Comparison of ENCODE assay signal across 8 cellular contexts in the genomic region with DNA sequence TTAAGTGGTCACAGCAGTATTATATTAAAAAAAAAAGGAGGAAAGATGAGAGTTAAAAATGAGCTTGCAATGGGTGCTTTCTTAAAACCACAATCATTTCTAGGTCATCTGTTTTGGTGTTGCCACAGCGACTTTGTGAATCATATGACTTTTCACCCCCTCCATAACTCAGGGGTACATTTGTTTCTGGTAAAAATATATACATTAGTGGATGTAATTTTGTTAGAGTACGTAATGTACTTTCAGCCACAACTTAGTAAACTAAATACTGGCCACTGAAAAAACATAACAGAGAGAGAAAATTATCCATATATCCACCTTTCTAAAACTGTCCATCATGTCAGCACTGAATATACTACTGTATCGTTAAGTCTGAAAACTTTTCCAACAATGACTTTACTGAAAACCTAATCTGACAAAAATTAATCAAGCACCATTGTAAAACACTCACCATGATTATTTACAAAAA. TPM values are rescaled to one million over a fixed set of nuclear protein-coding genes. Genes with fewer than 3 reads are reported as not detected.
DNase-seq lines count a peak whose midpoint lies in the region; TF ChIP-seq lines count a peak whose summit lies in the region.

No MANE protein-coding gene starts in this region.

- no peaks in the 10 kb centered on the region for H3K27me3 ChIP-seq in GM23248 (replicated peaks; ENCODE audit: insufficient read depth)
- no peaks in the 10 kb centered on the region for H3K27me3 ChIP-seq in SK-N-SH (ENCODE audit: insufficient read depth)
- H3K27me3 ChIP-seq in tibial nerve, result no peaks in the 10 kb centered on the region
- H3K27me3 ChIP-seq in right atrium auricular region, result no peaks in the 10 kb centered on the region

- H3K4me3 ChIP-seq in AG09309 (ENCODE audit: control insufficient read depth, low read depth, low read length) (peak overlapping the region; percentile 41), GM23248 (peak overlapping the region; percentile 95), SK-N-SH (ENCODE audit: low read depth in 2 of 2, low read length in 1 of 2) (peak overlapping the region; percentile 65 to 79; a peak in 3 of 4 replicates), foreskin fibroblast (ENCODE audit: low read depth in 1 of 2, low read length in 2 of 2) (peak overlapping the region; percentile 73 to 76), tibial nerve (peak overlapping the region in 1 of 4 donors; percentile 47), right atrium auricular region (no peak overlapping the region)

- H3K9ac ChIP-seq in GM23248, result peak overlapping the region; percentile 100
- H3K9ac ChIP-seq in SK-N-SH, result peak overlapping the region; percentile 99

- TF ChIP-seq EP300 in SK-N-SH (IDR thresholded peaks at IDR 0.05; ENCODE audit: borderline replicate concordance in 1 of 2, low read depth in 1 of 2, low read length in 1 of 2) (no peak), tibial nerve (IDR thresholded peaks at IDR 0.05) (peak in 1 of 2 donors; percentile 9)

- no peak for TF ChIP-seq RAD21 in SK-N-SH (IDR thresholded peaks at IDR 0.05; ENCODE audit: low read length)

- TF ChIP-seq CTCF in AG09309 (IDR thresholded peaks at IDR 0.05; ENCODE audit: control insufficient read depth, insufficient read depth, low read depth, low read length, missing control alignments) (no peak), SK-N-SH (IDR thresholded peaks at IDR 0.05) (no peak), foreskin fibroblast (IDR thresholded peaks at IDR 0.05; ENCODE audit: low read depth, low read length) (no peak), tibial nerve (IDR thresholded peaks at IDR 0.05) (no peak), right atrium auricular region (IDR thresholded peaks at IDR 0.05) (no peak)

- no peak overlapping the region for H2AFZ ChIP-seq in GM23248
- H2AFZ ChIP-seq in SK-N-SH (ENCODE audit: low read depth), result no peak overlapping the region

- peak overlapping the region; percentile 99 for H3K4me2 ChIP-seq in GM23248 (ENCODE audit: unreplicated experiment)
- H3K4me2 ChIP-seq in SK-N-SH, result peak overlapping the region; percentile 69

- peaks cover 33% of the 10 kb centered on the region for H3K36me3 ChIP-seq in GM23248 (ENCODE audit: low read depth)
- peaks cover 23 to 51% of the 10 kb centered on the region in 2 experiments for H3K36me3 ChIP-seq in SK-N-SH (replicated peaks in 1 of 2; ENCODE audit: control insufficient read depth in 1 of 2, insufficient read depth in 2 of 2, low read length in 1 of 2)
- H3K36me3 ChIP-seq in tibial nerve, result peaks cover 0 to 6% (median 0%) of the 10 kb centered on the region in 3 donors
- no peaks in the 10 kb centered on the region for H3K36me3 ChIP-seq in right atrium auricular region

- peaks cover 88% of the 10 kb centered on the region for H3K79me2 ChIP-seq in GM23248 (ENCODE audit: insufficient read depth)
- H3K79me2 ChIP-seq in SK-N-SH (ENCODE audit: insufficient read depth), result peaks cover 92% of the 10 kb centered on the region

- peaks cover 42% of the 10 kb centered on the region for H3F3A ChIP-seq in GM23248 (ENCODE audit: insufficient read depth)
- peaks cover 35% of the 10 kb centered on the region for H3F3A ChIP-seq in SK-N-SH (replicated peaks; ENCODE audit: insufficient read depth)

- CTCF ChIA-PET in SK-N-SH (lab: Yijun Ruan, JAX), result no interaction called here

- peak overlapping the region; percentile 99 for H3K27ac ChIP-seq in GM23248
- peak overlapping the region; percentile 88 to 100 for H3K27ac ChIP-seq in SK-N-SH (ENCODE audit: low read depth in 2 of 2, low read length in 1 of 2)
- H3K27ac ChIP-seq in tibial nerve, result peak overlapping the region; percentile 51 to 93 (median 82)
- H3K27ac ChIP-seq in right atrium auricular region, result peak overlapping the region in 1 of 2 donors; percentile 82

- in situ Hi-C loops in GM23248 (cut with MboI), result no loop called here

- H3K4me1 ChIP-seq in GM23248 (ENCODE audit: insufficient read depth) (peaks cover 26% of the 10 kb centered on the region), SK-N-SH (ENCODE audit: control insufficient read depth in 1 of 2, insufficient read depth in 2 of 2, low read depth in 1 of 2, low read length in 1 of 2) (peaks cover 7 to 15% of the 10 kb centered on the region in 2 experiments; a peak in 3 of 4 replicates), tibial nerve (peaks cover 0 to 48% (median 13%) of the 10 kb centered on the region in 4 donors), right atrium auricular region (peaks cover 0 to 29% of the 10 kb centered on the region in 2 donors)

- 1 to 2% methylated on average over 3 of the region's 3 CpGs for WGBS in GM23248 (ENCODE audit: low coverage in 1 of 2, low lambda C conversion rate in 2 of 2, missing lambda C conversion rate in 2 of 2), 2 experiments
- WGBS in SK-N-SH (ENCODE audit: low lambda C conversion rate), result 25% methylated on average over 3 of the region's 3 CpGs
- whole genome bisulfite sequencing in tibial nerve, 2 donors, result 27 to 40% methylated on average over 3 of the region's 3 CpGs

- no peaks in the 10 kb centered on the region for H3K9me2 ChIP-seq in GM23248 (ENCODE audit: insufficient read depth)
- no peaks in the 10 kb centered on the region for H3K9me2 ChIP-seq in SK-N-SH

- no peak for DNase-seq in AG09309 (ENCODE audit: low read depth)
- DNase-seq in GM23248, result peak; percentile 84
- no peak for DNase-seq in SK-N-SH
- DNase-seq in foreskin fibroblast, result peak; percentile 56 to 80
- DNase-seq in tibial nerve (ENCODE audit: low spot score in 2 of 2), result no peak
- no peak for DNase-seq in activated effector memory CD4-positive, alpha-beta T cell treated with anti-CD3 and anti-CD28 coated beads, Interleukin-2, amount 50 U/mL, for 16 hours
- DNase-seq in NCI-H524 treated with DMSO at 0.1 percent for 48 hours (lab: John Stamatoyannopoulos, UW), result no peak
- DNase-seq in right atrium auricular region (ENCODE audit: low spot score), result no peak

- H3K9me3 ChIP-seq in GM23248 (ENCODE audit: low read depth), result no peaks in the 10 kb centered on the region
- H3K9me3 ChIP-seq in SK-N-SH, result peaks cover 12% of the 10 kb centered on the region
- H3K9me3 ChIP-seq in tibial nerve, result no peaks in the 10 kb centered on the region
- no peaks in the 10 kb centered on the region for H3K9me3 ChIP-seq in right atrium auricular region

- TF ChIP-seq POLR2A in tibial nerve (IDR thresholded peaks at IDR 0.05), result no peak

- POLR2A ChIA-PET in SK-N-SH (lab: Yijun Ruan, JAX), result no interaction called here

- no peaks in the 10 kb centered on the region for H4K20me1 ChIP-seq in GM23248 (ENCODE audit: insufficient read depth)
- H4K20me1 ChIP-seq in SK-N-SH (ENCODE audit: insufficient read depth), result peaks cover 29% of the 10 kb centered on the region; the same call in 1 of the 2 replicates

TF ChIP-seq in SK-N-SH, 30 proteins besides CTCF, POLR2A, EP300 and RAD21:
- TF ChIP-seq, protein P1, sequence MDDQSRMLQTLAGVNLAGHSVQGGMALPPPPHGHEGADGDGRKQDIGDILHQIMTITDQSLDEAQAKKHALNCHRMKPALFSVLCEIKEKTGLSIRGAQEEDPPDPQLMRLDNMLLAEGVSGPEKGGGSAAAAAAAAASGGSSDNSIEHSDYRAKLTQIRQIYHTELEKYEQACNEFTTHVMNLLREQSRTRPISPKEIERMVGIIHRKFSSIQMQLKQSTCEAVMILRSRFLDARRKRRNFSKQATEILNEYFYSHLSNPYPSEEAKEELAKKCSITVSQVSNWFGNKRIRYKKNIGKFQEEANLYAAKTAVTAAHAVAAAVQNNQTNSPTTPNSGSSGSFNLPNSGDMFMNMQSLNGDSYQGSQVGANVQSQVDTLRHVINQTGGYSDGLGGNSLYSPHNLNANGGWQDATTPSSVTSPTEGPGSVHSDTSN (IDR thresholded peaks at IDR 0.05), result no peak
- TF ChIP-seq POLR2AphosphoS5 (IDR thresholded peaks at IDR 0.05; ENCODE audit: low read depth, low read length) (no peak), TCF12 (IDR thresholded peaks at IDR 0.05) (0 out of 2 replicates have a peak, but pooled peaks have one; percentile 19), RXRA (IDR thresholded peaks at IDR 0.05; ENCODE audit: borderline replicate concordance, low read depth) (no peak), JUND (IDR thresholded peaks at IDR 0.05) (no peak)
- TF ChIP-seq, protein P2, sequence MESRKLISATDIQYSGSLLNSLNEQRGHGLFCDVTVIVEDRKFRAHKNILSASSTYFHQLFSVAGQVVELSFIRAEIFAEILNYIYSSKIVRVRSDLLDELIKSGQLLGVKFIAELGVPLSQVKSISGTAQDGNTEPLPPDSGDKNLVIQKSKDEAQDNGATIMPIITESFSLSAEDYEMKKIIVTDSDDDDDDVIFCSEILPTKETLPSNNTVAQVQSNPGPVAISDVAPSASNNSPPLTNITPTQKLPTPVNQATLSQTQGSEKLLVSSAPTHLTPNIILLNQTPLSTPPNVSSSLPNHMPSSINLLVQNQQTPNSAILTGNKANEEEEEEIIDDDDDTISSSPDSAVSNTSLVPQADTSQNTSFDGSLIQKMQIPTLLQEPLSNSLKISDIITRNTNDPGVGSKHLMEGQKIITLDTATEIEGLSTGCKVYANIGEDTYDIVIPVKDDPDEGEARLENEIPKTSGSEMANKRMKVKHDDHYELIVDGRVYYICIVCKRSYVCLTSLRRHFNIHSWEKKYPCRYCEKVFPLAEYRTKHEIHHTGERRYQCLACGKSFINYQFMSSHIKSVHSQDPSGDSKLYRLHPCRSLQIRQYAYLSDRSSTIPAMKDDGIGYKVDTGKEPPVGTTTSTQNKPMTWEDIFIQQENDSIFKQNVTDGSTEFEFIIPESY (IDR thresholded peaks at IDR 0.05; ENCODE audit: borderline replicate concordance, low read depth), result no peak

RNA-seq across cellular contexts. Expression of a gene that starts 3.4 kb away (rescaled TPM):
- total RNA-seq in GM23248 (2014; rRNA removed; shearing (Covaris generic)), result 55.6 and 68.9 TPM in 2 replicates
- 22.6 and 23.1 TPM in 2 replicates for polyA plus RNA-seq in GM23248 (2016; fragmentation: Nextera tagmentation; extraction: Ambion mirVana)
- 74.8 and 102 TPM in 2 replicates for polyA plus RNA-seq in SK-N-SH (2012; rRNA removed)
- polyA plus RNA-seq in SK-N-SH (2012; cell fraction: cytosol; rRNA removed), result 63.3 and 73.0 TPM in 2 replicates
- 95.3 and 194 TPM in 2 replicates for polyA plus RNA-seq in SK-N-SH (2012; cell fraction: nucleus; rRNA removed)
- 10 to 100 TPM; 78.3 to 93.6 (median 81.0) TPM for total RNA-seq in tibial nerve
- 10 to 100 TPM in 1 of 2 donors, 1 to 10 TPM in 1; 9.2 to 11.3 TPM for total RNA-seq in right atrium auricular region

Comparison
In these comparisons a context has a peak if more than half of its experiments do, and no peak if none do; other contexts are left out.
1. DNase-seq: peak in GM23248 (single experiment) and foreskin fibroblast (2 of 2); none in AG09309 (single experiment), SK-N-SH (single experiment), tibial nerve (0 of 2), activated effector memory CD4-positive, alpha-beta T cell treated with anti-CD3 and anti-CD28 coated beads, Interleukin-2, amount 50 U/mL, for 16 hours (single experiment), NCI-H524 treated with DMSO at 0.1 percent for 48 hours (single experiment) and right atrium auricular region (single experiment).
2. H3K4me3 ChIP-seq: peak in AG09309 (single experiment), GM23248 (single experiment), SK-N-SH (2 of 2) and foreskin fibroblast (2 of 2); none in right atrium auricular region (0 of 2).